Comparison of ENCODE assay signal across 1 cellular context in the genomic region with DNA sequence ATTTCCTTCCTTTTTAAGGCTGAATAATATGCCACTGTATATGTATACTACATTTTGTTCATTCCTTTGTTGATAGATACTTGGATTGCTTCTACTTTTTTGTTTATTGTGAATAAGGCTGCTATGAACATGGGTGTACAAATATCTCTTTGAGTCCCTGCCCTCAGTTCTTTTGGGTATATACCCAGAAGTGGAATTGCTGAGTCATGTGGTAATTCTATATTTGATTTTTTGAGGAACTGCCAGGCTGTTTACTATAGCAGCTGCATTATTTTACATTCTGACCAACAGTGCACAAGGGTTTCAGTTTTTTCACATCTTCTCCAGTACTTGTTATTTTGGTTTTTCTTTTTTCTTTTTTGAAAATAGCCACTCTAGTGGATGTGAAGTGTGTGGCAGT.
TF ChIP-seq lines count a peak whose summit lies in the region.

No MANE protein-coding gene starts in this region.

TF ChIP-seq in HepG2, 621 proteins besides CTCF, POLR2A, EP300 and RAD21:
- TF ChIP-seq NFE2L2 (IDR thresholded peaks at IDR 0.05; ENCODE audit: low read length), result peak; percentile 89
- TF ChIP-seq ZNF431 (CRISPR knock-in tag; IDR thresholded peaks at IDR 0.05; ENCODE audit: borderline replicate concordance, low read depth), result no peak
- TF ChIP-seq ZNF558 (CRISPR knock-in tag; IDR thresholded peaks at IDR 0.05; ENCODE audit: borderline replicate concordance), result no peak
- TF ChIP-seq MAFF (IDR thresholded peaks at IDR 0.05; ENCODE audit: low read depth, low read length), result peak; percentile 83
- no peak for TF ChIP-seq KMT2A (CRISPR knock-in tag; IDR thresholded peaks at IDR 0.05)
- TF ChIP-seq ZNF282 (IDR thresholded peaks at IDR 0.05; ENCODE audit: partially characterized antibody), result no peak
- TF ChIP-seq RELA (CRISPR knock-in tag; IDR thresholded peaks at IDR 0.05), result no peak
- no peak for TF ChIP-seq HMGXB4 (CRISPR knock-in tag; IDR thresholded peaks at IDR 0.05; ENCODE audit: borderline replicate concordance in 1 of 2, low read depth in 1 of 2)
- TF ChIP-seq FOXA1 (IDR thresholded peaks at IDR 0.05), result no peak
- TF ChIP-seq FOXA1 (CRISPR knock-in tag; IDR thresholded peaks at IDR 0.05), result no peak
- peak; percentile 88 to 89 for TF ChIP-seq MAFK (conservative IDR thresholded peaks at IDR 0.05 in 1 of 2, IDR thresholded peaks at IDR 0.05 in 1 of 2; ENCODE audit: low read length in 2 of 2)
- no peak for TF ChIP-seq ATRX (CRISPR knock-in tag; IDR thresholded peaks at IDR 0.05; ENCODE audit: borderline replicate concordance)
- no peak for TF ChIP-seq ZNF317 (CRISPR knock-in tag; IDR thresholded peaks at IDR 0.05)
- TF ChIP-seq HOXA9 (CRISPR knock-in tag; IDR thresholded peaks at IDR 0.05; ENCODE audit: borderline replicate concordance), result no peak
- TF ChIP-seq NFE2 (CRISPR knock-in tag; IDR thresholded peaks at IDR 0.05), result 0 out of 2 replicates have a peak, but pooled peaks have one; percentile 34
- TF ChIP-seq ZNF7 (CRISPR knock-in tag; IDR thresholded peaks at IDR 0.05), result no peak
- TF ChIP-seq PATZ1 (CRISPR knock-in tag; IDR thresholded peaks at IDR 0.05), result no peak
- no peak for TF ChIP-seq ZNF251 (CRISPR knock-in tag; IDR thresholded peaks at IDR 0.05)
- TF ChIP-seq, protein P1, sequence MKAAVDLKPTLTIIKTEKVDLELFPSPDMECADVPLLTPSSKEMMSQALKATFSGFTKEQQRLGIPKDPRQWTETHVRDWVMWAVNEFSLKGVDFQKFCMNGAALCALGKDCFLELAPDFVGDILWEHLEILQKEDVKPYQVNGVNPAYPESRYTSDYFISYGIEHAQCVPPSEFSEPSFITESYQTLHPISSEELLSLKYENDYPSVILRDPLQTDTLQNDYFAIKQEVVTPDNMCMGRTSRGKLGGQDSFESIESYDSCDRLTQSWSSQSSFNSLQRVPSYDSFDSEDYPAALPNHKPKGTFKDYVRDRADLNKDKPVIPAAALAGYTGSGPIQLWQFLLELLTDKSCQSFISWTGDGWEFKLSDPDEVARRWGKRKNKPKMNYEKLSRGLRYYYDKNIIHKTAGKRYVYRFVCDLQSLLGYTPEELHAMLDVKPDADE (CRISPR knock-in tag; IDR thresholded peaks at IDR 0.05), result no peak
- TF ChIP-seq GLI4 (CRISPR knock-in tag; IDR thresholded peaks at IDR 0.05; ENCODE audit: borderline replicate concordance), result no peak
